In the genomic region with DNA sequence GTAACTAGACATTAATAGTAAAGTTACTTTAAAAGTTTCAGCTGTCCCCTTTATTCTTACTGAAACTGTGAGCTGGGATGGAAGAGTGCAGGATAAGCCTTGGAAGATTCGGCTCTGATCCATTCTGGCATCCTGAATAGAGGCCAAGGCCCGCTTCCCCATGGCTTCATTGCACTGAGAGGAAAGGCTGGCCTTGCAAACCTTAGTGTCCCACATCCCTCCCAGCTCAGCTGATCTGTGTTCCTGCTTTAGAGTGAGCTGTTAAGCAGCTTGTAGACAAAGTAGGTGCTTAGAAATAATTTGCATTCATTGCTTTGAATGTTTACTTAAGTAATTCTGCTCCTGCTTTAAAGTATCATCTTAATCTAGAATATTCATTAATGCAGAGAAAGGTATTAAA, we compare ENCODE assay signal across 15 cellular contexts.
DNase-seq lines count a peak whose midpoint lies in the region; ATAC-seq and TF ChIP-seq lines count a peak whose summit lies in the region.
"Had no signal": no experiment of that assay in that cellular context is flagged by ENCODE, and none has a peak within 500 bp of the region (broad histone marks: within the 10 kb centered on the region; RNA-seq: fewer than 3 reads in every experiment).

No MANE protein-coding gene starts in this region.

- H3K9me3 ChIP-seq in WERI-Rb-1 (ENCODE audit: severe bottlenecking), result no peaks in the 10 kb centered on the region
- no peaks in the 10 kb centered on the region for H3K9me3 ChIP-seq in mucosa of descending colon

- H3K36me3 ChIP-seq in GM23338 (ENCODE audit: insufficient read depth), result no peaks in the 10 kb centered on the region
- H3K36me3 ChIP-seq in WERI-Rb-1, result no peaks in the 10 kb centered on the region
- H3K36me3 ChIP-seq in mucosa of descending colon (ENCODE audit: low read depth), result no peaks in the 10 kb centered on the region

- H3K4me3 ChIP-seq in GM23338, result no peak overlapping the region
- H3K4me3 ChIP-seq in WERI-Rb-1 (ENCODE audit: low read depth, low read length), result no peak overlapping the region
- H3K4me3 ChIP-seq in mucosa of descending colon, result no peak overlapping the region
- H3K4me3 ChIP-seq: GM12878 had no signal

- no peak overlapping the region for H2AFZ ChIP-seq in GM23338

- CTCF ChIA-PET in activated CD4-positive, alpha-beta T cell treated with anti-CD3 and anti-CD28 coated beads, Interleukin-2, amount 10 ng/mL, durations not matched to agents 7 days and 5 days (lab: Charles Lee), result no interaction called here

- H3K4me1 ChIP-seq in GM23338 (ENCODE audit: insufficient read depth), result no peaks in the 10 kb centered on the region
- H3K4me1 ChIP-seq in mucosa of descending colon (ENCODE audit: low read depth), result no peaks in the 10 kb centered on the region

- no peaks in the 10 kb centered on the region for H3K27me3 Mint-ChIP-seq in GM23338 (ENCODE audit: insufficient read depth, low read depth, poor library complexity)
- H3K27me3 Mint-ChIP-seq in activated CD4-positive, alpha-beta T cell treated with anti-CD3 and anti-CD28 coated beads, Interleukin-2, amount 10 ng/mL, durations not matched to agents 7 days and 5 days, result no peaks in the 10 kb centered on the region

- no peaks in the 10 kb centered on the region for H4K20me1 ChIP-seq in GM23338 (replicated peaks; ENCODE audit: insufficient read depth)

- peak; percentile 23 for DNase-seq in DMS 273 (lab: John Stamatoyannopoulos, UW; ENCODE audit: unreplicated experiment)
- DNase-seq in DMS 273 treated with DMSO at 0.1 percent for 48 hours (lab: John Stamatoyannopoulos, UW), result no peak
- no peak for DNase-seq in GM23338 (ENCODE audit: low spot score)
- DNase-seq in WERI-Rb-1, result peak; percentile 54
- DNase-seq in mucosa of descending colon, result no peak
- DNase-seq in activated CD4-positive, alpha-beta T cell treated with anti-CD3 and anti-CD28 coated beads, Interleukin-2, amount 10 ng/mL, durations not matched to agents 7 days and 5 days, result no peak
- DNase-seq in GOT3 (lab: John Stamatoyannopoulos, UW), result no peak
- DNase-seq: CD8-positive, alpha-beta T cell; COR-L47 had no signal

- H3K27me3 ChIP-seq in GM23338 (ENCODE audit: insufficient read depth), result no peaks in the 10 kb centered on the region
- no peaks in the 10 kb centered on the region for H3K27me3 ChIP-seq in WERI-Rb-1 (ENCODE audit: insufficient read depth, low read depth, severe bottlenecking)

- intact Hi-C loops in mucosa of descending colon (cut with DNase I, micrococcal nuclease), result no loop called here

- no peaks in the 10 kb centered on the region for H3F3A ChIP-seq in GM23338 (replicated peaks; ENCODE audit: low read depth)

- H3K9me3 Mint-ChIP-seq in GM23338, result no peaks in the 10 kb centered on the region
- H3K9me3 Mint-ChIP-seq in activated CD4-positive, alpha-beta T cell treated with anti-CD3 and anti-CD28 coated beads, Interleukin-2, amount 10 ng/mL, durations not matched to agents 7 days and 5 days, result no peaks in the 10 kb centered on the region
- H3K9me3 Mint-ChIP-seq: CD8-positive, alpha-beta T cell had no signal

- H3K4me2 ChIP-seq in GM23338, result no peak overlapping the region

- H3K79me2 ChIP-seq in GM23338 (replicated peaks; ENCODE audit: insufficient read depth), result no peaks in the 10 kb centered on the region

- no peak overlapping the region for H3K4me3 Mint-ChIP-seq in GM23338
- no peak overlapping the region for H3K4me3 Mint-ChIP-seq in activated CD4-positive, alpha-beta T cell treated with anti-CD3 and anti-CD28 coated beads, Interleukin-2, amount 10 ng/mL, durations not matched to agents 7 days and 5 days
- H3K4me3 Mint-ChIP-seq: CD14-positive monocyte; CD8-positive, alpha-beta T cell had no signal

- no peak overlapping the region for H3K27ac Mint-ChIP-seq in GM23338
- no peak overlapping the region for H3K27ac Mint-ChIP-seq in activated CD4-positive, alpha-beta T cell treated with anti-CD3 and anti-CD28 coated beads, Interleukin-2, amount 10 ng/mL, durations not matched to agents 7 days and 5 days
- H3K27ac Mint-ChIP-seq: CD14-positive monocyte; CD8-positive, alpha-beta T cell had no signal

- H3K4me1 Mint-ChIP-seq in GM23338, result peaks cover 4% of the 10 kb centered on the region
- H3K4me1 Mint-ChIP-seq in activated CD4-positive, alpha-beta T cell treated with anti-CD3 and anti-CD28 coated beads, Interleukin-2, amount 10 ng/mL, durations not matched to agents 7 days and 5 days, result no peaks in the 10 kb centered on the region
- H3K4me1 Mint-ChIP-seq: CD14-positive monocyte had no signal

- no peak for TF ChIP-seq CTCF in GM23338 (conservative IDR thresholded peaks at IDR 0.05; ENCODE audit: low read depth in 2 of 2)
- no peak for TF ChIP-seq CTCF in WERI-Rb-1 (IDR thresholded peaks at IDR 0.05; ENCODE audit: low read depth, low read length)
- TF ChIP-seq CTCF in mucosa of descending colon (IDR thresholded peaks at IDR 0.05), result no peak

- ATAC-seq in GM23338, result peak; percentile 53
- peak; percentile 34 for ATAC-seq in mucosa of descending colon
- no peak for ATAC-seq in HG03039 (IDR thresholded peaks at IDR 0.05; ENCODE audit: unreplicated experiment)
- ATAC-seq: CD8-positive, alpha-beta T cell; GM12878; HCT116 had no signal

- POLR2A ChIA-PET in activated CD4-positive, alpha-beta T cell treated with anti-CD3 and anti-CD28 coated beads, Interleukin-2, amount 10 ng/mL, durations not matched to agents 7 days and 5 days (lab: Charles Lee), result no interaction called here

- H3K27ac ChIP-seq in GM23338 (ENCODE audit: low read depth) (no peak overlapping the region), WERI-Rb-1 (no peak overlapping the region)
- H3K27ac ChIP-seq: 22Rv1, HL-60 had no signal

- H3K36me3 Mint-ChIP-seq in GM23338 (ENCODE audit: low read depth), result no peaks in the 10 kb centered on the region
- H3K36me3 Mint-ChIP-seq in activated CD4-positive, alpha-beta T cell treated with anti-CD3 and anti-CD28 coated beads, Interleukin-2, amount 10 ng/mL, durations not matched to agents 7 days and 5 days (ENCODE audit: low read depth), result peaks cover 7% of the 10 kb centered on the region

- no peaks in the 10 kb centered on the region for H3K9me2 ChIP-seq in GM23338 (ENCODE audit: insufficient read depth)

TF ChIP-seq in GM23338, 12 proteins besides CTCF, POLR2A, EP300 and RAD21 (continues in another document):
- no peak for TF ChIP-seq ZNF114 (CRISPR knock-in tag; IDR thresholded peaks at IDR 0.05)
- TF ChIP-seq JUNB (IDR thresholded peaks at IDR 0.05; ENCODE audit: unreplicated experiment), result no peak
- TF ChIP-seq REST (IDR thresholded peaks at IDR 0.05; ENCODE audit: unreplicated experiment), result no peak
- no peak for TF ChIP-seq NANOG (IDR thresholded peaks at IDR 0.05; ENCODE audit: borderline replicate concordance)

Comparison
In these comparisons a context has a peak if more than half of its experiments do, and no peak if none do; other contexts are left out.
1. DNase-seq: peak in DMS 273 (single experiment) and WERI-Rb-1 (single experiment); none in DMS 273 treated with DMSO at 0.1 percent for 48 hours (single experiment), GM23338 (single experiment), mucosa of descending colon (0 of 3), activated CD4-positive, alpha-beta T cell treated with anti-CD3 and anti-CD28 coated beads, Interleukin-2, amount 10 ng/mL, durations not matched to agents 7 days and 5 days (single experiment) and GOT3 (single experiment).